1 cellular context compared by ENCODE assay signal in genomic region chr6:57221936-57222683, GRCh38.
TF ChIP-seq lines count a peak whose summit lies in the region.

TSS of gene RAB23 (minus strand) at chr6:57222307. CDS start at chr6:57210380, 11,927 bp downstream.

TF ChIP-seq in H1, 55 proteins besides CTCF, POLR2A, EP300 and RAD21 (continued from another document):
- TF ChIP-seq TEAD4 (IDR thresholded peaks at IDR 0.05; ENCODE audit: low read depth, low read length) (no peak), KDM5A (IDR thresholded peaks at IDR 0.05; ENCODE audit: low read length) (no peak), NRF1 (IDR thresholded peaks at IDR 0.05; ENCODE audit: low read depth, low read length) (peak; percentile 83), TAF7 (optimal IDR thresholded peaks at IDR 0.05; ENCODE audit: borderline replicate concordance, low read depth, low read length) (no peak), MAX (IDR thresholded peaks at IDR 0.05) (peak; percentile 52), CBX5 (IDR thresholded peaks at IDR 0.05; ENCODE audit: low read depth, low read length) (no peak), ATF2 (IDR thresholded peaks at IDR 0.05; ENCODE audit: low read length) (no peak), BACH1 (IDR thresholded peaks at IDR 0.05; ENCODE audit: low read length) (no peak), ZNF274 (IDR thresholded peaks at IDR 0.05; ENCODE audit: borderline replicate concordance, extremely low read depth, low read length) (no peak), EZH2 (IDR thresholded peaks at IDR 0.05; ENCODE audit: low read depth, low read length, severe bottlenecking) (no peak), FOSL1 (IDR thresholded peaks at IDR 0.05; ENCODE audit: insufficient read depth, low read depth, low read length) (no peak), KDM4A (IDR thresholded peaks at IDR 0.05; ENCODE audit: low read depth, low read length, severe bottlenecking) (peak; percentile 67), CBX8 (IDR thresholded peaks at IDR 0.05; ENCODE audit: borderline replicate concordance, low read depth, low read length) (no peak), TCF12 (IDR thresholded peaks at IDR 0.05; ENCODE audit: low read depth, low read length) (no peak), CHD2 (IDR thresholded peaks at IDR 0.05; ENCODE audit: low read length) (no peak), JUN (IDR thresholded peaks at IDR 0.05; ENCODE audit: low read depth, low read length) (no peak), CHD1 (IDR thresholded peaks at IDR 0.05; ENCODE audit: low read depth, low read length) (no peak), RFX5 (IDR thresholded peaks at IDR 0.05; ENCODE audit: borderline replicate concordance, low read depth, low read length) (no peak), CTBP2 (IDR thresholded peaks at IDR 0.05; ENCODE audit: borderline replicate concordance, insufficient read depth, insufficient read length, low read length) (peak; percentile 85), KDM1A (IDR thresholded peaks at IDR 0.05; ENCODE audit: borderline replicate concordance, low read length) (no peak), EGR1 (IDR thresholded peaks at IDR 0.05; ENCODE audit: borderline replicate concordance, low read depth, low read length) (no peak), CEBPB (IDR thresholded peaks at IDR 0.05; ENCODE audit: low read depth, low read length) (no peak), YY1 (IDR thresholded peaks at IDR 0.05; ENCODE audit: low read depth, low read length) (no peak), CHD7 (IDR thresholded peaks at IDR 0.05; ENCODE audit: insufficient replicate concordance, low read length) (no peak), SRF (IDR thresholded peaks at IDR 0.05; ENCODE audit: low read depth, low read length) (no peak), MAFK (IDR thresholded peaks at IDR 0.05; ENCODE audit: low read depth, low read length) (no peak), TAF1 (IDR thresholded peaks at IDR 0.05; ENCODE audit: low read depth, low read length) (peak; percentile 70), ATF3 (IDR thresholded peaks at IDR 0.05; ENCODE audit: insufficient read depth, low read depth, low read length) (no peak), HDAC2 (IDR thresholded peaks at IDR 0.05; ENCODE audit: borderline replicate concordance in 1 of 2, low read depth in 2 of 2, low read length in 2 of 2) (no peak; a peak in 1 of 4 replicates), BRCA1 (IDR thresholded peaks at IDR 0.05; ENCODE audit: low read depth, low read length) (no peak), SAP30 (IDR thresholded peaks at IDR 0.05; ENCODE audit: insufficient read depth, insufficient replicate concordance, low read length) (peak; percentile 47), CREB1 (IDR thresholded peaks at IDR 0.05) (no peak), ASH2L (IDR thresholded peaks at IDR 0.05; ENCODE audit: low read length) (peak; percentile 97), NANOG (IDR thresholded peaks at IDR 0.05; ENCODE audit: insufficient read depth, low read depth, low read length, poor library complexity, severe bottlenecking) (no peak), POU5F1 (IDR thresholded peaks at IDR 0.05; ENCODE audit: low read depth, low read length) (no peak), HDAC6 (IDR thresholded peaks at IDR 0.05; ENCODE audit: low read depth, low read length) (no peak), GTF2F1 (IDR thresholded peaks at IDR 0.05; ENCODE audit: borderline replicate concordance, low read depth, low read length) (no peak), SP2 (IDR thresholded peaks at IDR 0.05; ENCODE audit: low read length) (no peak)
